ENCODE assay signal across 20 cellular contexts in the genomic region with DNA sequence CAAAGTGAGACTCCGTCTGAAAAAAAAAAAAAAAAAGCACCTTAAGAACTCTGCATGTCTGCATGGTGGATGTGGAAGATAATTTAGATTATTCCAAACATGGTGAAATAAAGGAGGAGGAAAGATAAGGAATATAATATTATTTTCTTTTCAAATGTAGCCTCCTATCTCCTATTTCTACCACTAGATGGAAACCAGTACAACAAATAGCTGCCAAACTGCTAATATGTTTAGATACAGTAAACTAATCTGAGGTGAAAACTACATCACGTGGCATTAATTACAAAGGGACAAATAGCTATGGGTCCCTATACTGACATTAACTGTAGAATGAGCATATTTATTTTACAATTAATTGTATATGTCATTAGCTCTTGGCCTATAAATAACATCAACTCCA.
A peak's percentile ranks its signal among the peaks of the same experiment; 100 is the strongest.
DNase-seq lines count a peak whose midpoint lies in the region; ATAC-seq and TF ChIP-seq lines count a peak whose summit lies in the region.
"Had no signal": no experiment of that assay in that cellular context is flagged by ENCODE, and none has a peak within 500 bp of the region (broad histone marks: within the 10 kb centered on the region; RNA-seq: fewer than 3 reads in every experiment).

No MANE protein-coding gene starts in this region.

- no peak overlapping the region for H2AK5ac ChIP-seq in H9 (ENCODE audit: insufficient read length, low read length)

- no peak overlapping the region for H2BK15ac ChIP-seq in H9 (ENCODE audit: low read depth, low read length)

- H3K36me3 ChIP-seq in smooth muscle cell (ENCODE audit: low read depth): no peaks in the 10 kb centered on the region
- H3K36me3 ChIP-seq: HAP-1, SJCRH30 had no signal

- no peaks in the 10 kb centered on the region for H3K79me1 ChIP-seq in H9 (ENCODE audit: insufficient read depth, low read depth, low read length, poor library complexity, severe bottlenecking)

- no peak overlapping the region for H2BK12ac ChIP-seq in H9 (ENCODE audit: insufficient read length, low read depth, low read length)

- H3K27me3 ChIP-seq in H9 (ENCODE audit: insufficient read depth, low read length): no peaks in the 10 kb centered on the region
- H3K27me3 ChIP-seq in foreskin keratinocyte: no peaks in the 10 kb centered on the region
- no peaks in the 10 kb centered on the region for H3K27me3 ChIP-seq in smooth muscle cell (ENCODE audit: low read depth)
- H3K27me3 ChIP-seq: body of pancreas, SJCRH30 had no signal

- no peak overlapping the region for H2BK20ac ChIP-seq in H9 (ENCODE audit: low read depth, low read length, poor library complexity, severe bottlenecking)

- H2BK5ac ChIP-seq in H9 (ENCODE audit: insufficient read length, low read length): no peak overlapping the region

- H3K27ac ChIP-seq in H9 (ENCODE audit: insufficient read length, low read depth, low read length) (no peak overlapping the region), VCaP (no peak overlapping the region), foreskin keratinocyte (no peak overlapping the region), smooth muscle cell (ENCODE audit: low read depth) (no peak overlapping the region)
- H3K27ac ChIP-seq: body of pancreas, KMS-11, SJCRH30 had no signal

- no peak overlapping the region for H2BK120ac ChIP-seq in H9 (ENCODE audit: low read depth, low read length, poor library complexity, severe bottlenecking)

- peak; percentile 21 for TF ChIP-seq CTCF in AG09319 (IDR thresholded peaks at IDR 0.05; ENCODE audit: low read depth, low read length)
- peak; percentile 45; the same call in 2 of the 3 replicates for TF ChIP-seq CTCF in H9 (conservative IDR thresholded peaks at IDR 0.05)
- TF ChIP-seq CTCF in VCaP (conservative IDR thresholded peaks at IDR 0.05): peak; percentile 71
- TF ChIP-seq CTCF in foreskin keratinocyte (conservative IDR thresholded peaks at IDR 0.05): peak; percentile 53
- no peak for TF ChIP-seq CTCF in smooth muscle cell (IDR thresholded peaks at IDR 0.05; ENCODE audit: borderline replicate concordance, insufficient read depth, poor library complexity, severe bottlenecking)

- no peaks in the 10 kb centered on the region; a peak in 1 of 5 replicates for H3K9me3 Mint-ChIP-seq in H9

- no peaks in the 10 kb centered on the region for H3K27me3 Mint-ChIP-seq in H9 (ENCODE audit: low read depth)
- H3K27me3 Mint-ChIP-seq: activated CD8-positive, alpha-beta T cell treated with anti-CD3 and anti-CD28 coated beads for 36 hours; CD4-positive, CD25-positive, alpha-beta regulatory T cell had no signal

- no peak overlapping the region for H4K8ac ChIP-seq in H9 (replicated peaks; ENCODE audit: insufficient read length, low read depth, low read length)

- H3K27ac Mint-ChIP-seq in H9: no peak overlapping the region
- H3K27ac Mint-ChIP-seq: activated CD8-positive, alpha-beta T cell treated with anti-CD3 and anti-CD28 coated beads for 36 hours had no signal

- no peaks in the 10 kb centered on the region for H3K79me2 ChIP-seq in H9 (ENCODE audit: insufficient read depth, low read length)
- H3K79me2 ChIP-seq in smooth muscle cell (ENCODE audit: low read depth): no peaks in the 10 kb centered on the region

- no CpG with 5 or more reads among the region's 2 CpGs for WGBS in H9 (ENCODE audit: extremely low coverage, insufficient read length, low lambda C conversion rate)
- 93% methylated on average over 2 of the region's 2 CpGs for WGBS in smooth muscle cell (ENCODE audit: low lambda C conversion rate)

- no peaks in the 10 kb centered on the region for H3K9me3 ChIP-seq in H9 (ENCODE audit: control insufficient read depth, low read depth, low read length)
- no peaks in the 10 kb centered on the region for H3K9me3 ChIP-seq in smooth muscle cell (replicated peaks; ENCODE audit: low read depth)
- H3K9me3 ChIP-seq: body of pancreas, HAP-1, SJCRH30 had no signal

- H3K4me2 ChIP-seq in H9 (ENCODE audit: insufficient read depth, insufficient read length, low read length): no peak overlapping the region
- no peak overlapping the region for H3K4me2 ChIP-seq in smooth muscle cell
- H3K4me2 ChIP-seq: KMS-11 had no signal

- no peak overlapping the region for H3K4ac ChIP-seq in H9 (ENCODE audit: low read depth, low read length)

- H3K23ac ChIP-seq in H9 (ENCODE audit: insufficient read length, low read depth, low read length): no peak overlapping the region

- peaks cover 21 to 26% of the 10 kb centered on the region in 2 experiments for H3K4me1 Mint-ChIP-seq in H9

- H4K20me1 ChIP-seq in H9 (ENCODE audit: control insufficient read depth, insufficient read depth, insufficient read length) (no peaks in the 10 kb centered on the region), smooth muscle cell (ENCODE audit: low read depth) (peaks cover 3% of the 10 kb centered on the region)

- no peak overlapping the region for H4K5ac ChIP-seq in H9 (ENCODE audit: insufficient read length, low read depth, low read length)

- H3K9ac ChIP-seq in H9 (ENCODE audit: extremely low read depth, insufficient read length, low read length) (no peak overlapping the region), smooth muscle cell (ENCODE audit: low read depth) (no peak overlapping the region)
- H3K9ac ChIP-seq: KMS-11 had no signal

- no peak overlapping the region for H4K91ac ChIP-seq in H9 (ENCODE audit: insufficient read length, low read depth, low read length)

- H3K4me1 ChIP-seq in H9 (ENCODE audit: insufficient read depth, low read length) (no peaks in the 10 kb centered on the region), foreskin keratinocyte (no peaks in the 10 kb centered on the region), smooth muscle cell (ENCODE audit: low read depth) (no peaks in the 10 kb centered on the region)
- H3K4me1 ChIP-seq: body of pancreas, SJCRH30 had no signal

- H3K4me3 Mint-ChIP-seq in H9: no peak overlapping the region
- H3K4me3 Mint-ChIP-seq: activated CD8-positive, alpha-beta T cell treated with anti-CD3 and anti-CD28 coated beads for 36 hours; CD4-positive, CD25-positive, alpha-beta regulatory T cell had no signal

- H3K56ac ChIP-seq in H9 (ENCODE audit: insufficient read length, low read depth, low read length): no peak overlapping the region

- no peaks in the 10 kb centered on the region for H3K23me2 ChIP-seq in H9 (ENCODE audit: insufficient read length, low read depth, low read length, poor library complexity, severe bottlenecking)

- ATAC-seq in foreskin keratinocyte: no peak
- ATAC-seq in GM21529 (IDR thresholded peaks at IDR 0.05; ENCODE audit: unreplicated experiment): no peak
- ATAC-seq: activated CD8-positive, alpha-beta T cell treated with anti-CD3 and anti-CD28 coated beads for 36 hours; body of pancreas had no signal

- no peak overlapping the region for H3K18ac ChIP-seq in H9 (ENCODE audit: insufficient read length, low read depth, low read length)

- no peak overlapping the region for H3T11ph ChIP-seq in H9 (ENCODE audit: low read length)

- H2AFZ ChIP-seq in H9 (ENCODE audit: low read length): no peak overlapping the region
- H2AFZ ChIP-seq in smooth muscle cell (ENCODE audit: low read depth): no peak overlapping the region

- H3K14ac ChIP-seq in H9 (ENCODE audit: insufficient read depth, low read length): no peak overlapping the region

- H3K36me3 Mint-ChIP-seq in H9 (ENCODE audit: insufficient read depth in 1 of 3, low read depth in 3 of 3): 0 out of 7 replicates have a peak, but pooled peaks cover 0 to 5% (median 0%) of the 10 kb centered on the region in 3 experiments

- no peak for DNase-seq in AG09319 (ENCODE audit: extremely low read depth, low read depth)
- no peak for DNase-seq in H9
- DNase-seq in foreskin keratinocyte: no peak
- no peak for DNase-seq in activated T-cell treated with anti-CD3 and anti-CD28 coated beads, Interleukin-2, amount 50 U/mL, for 48 hours
- DNase-seq in smooth muscle cell (lab: John Stamatoyannopoulos, UW; ENCODE audit: unreplicated experiment): no peak
- DNase-seq in ureter (ENCODE audit: low spot score): no peak
- DNase-seq: activated CD8-positive, alpha-beta T cell treated with anti-CD3 and anti-CD28 coated beads for 36 hours; activated effector memory CD4-positive, alpha-beta T cell treated with Interleukin-2 at 50 U/mL for 16 hours; body of pancreas; CD4-positive, CD25-positive, alpha-beta regulatory T cell; GF-D8; kidney; NCI-H1694 treated with DMSO at 0.1 percent for 48 hours; NCI-H82; posterior cingulate gyrus; SJCRH30 had no signal

- H3K4me3 ChIP-seq in smooth muscle cell: no peak overlapping the region
- H3K4me3 ChIP-seq: body of pancreas, HAP-1, SJCRH30 had no signal

- H3F3A ChIP-seq in smooth muscle cell (ENCODE audit: low read depth): no peaks in the 10 kb centered on the region
